26 cellular contexts compared by ENCODE assay signal in genomic region chr21:25898671-25899070, GRCh38.
DNase-seq lines count a peak whose midpoint lies in the region; ATAC-seq, FAIRE-seq and TF ChIP-seq lines count a peak whose summit lies in the region.
"Had no signal": no experiment of that assay in that cellular context is flagged by ENCODE, and none has a peak within 500 bp of the region (broad histone marks: within the 10 kb centered on the region; RNA-seq: fewer than 3 reads in every experiment).

No MANE protein-coding gene starts in this region.

- H3K9me3 Mint-ChIP-seq in activated T-helper 17 cell treated with anti-CD3 and anti-CD28 coated beads, Interleukin-2, amount 50 U/mL, for 72 hours: no peaks in the 10 kb centered on the region
- H3K9me3 Mint-ChIP-seq: activated naive CD8-positive, alpha-beta T cell treated with anti-CD3 and anti-CD28 coated beads, Interleukin-2, amount 50 U/mL, for 24 hours; activated T-helper 1 cell treated with anti-CD3 and anti-CD28 coated beads, Interleukin-12 subunit alpha, Interleukin-12 subunit beta, Interleukin-2, Interleukin-4 antibody, amounts not matched to agents 30 ng/mL and 10 ng/mL and 1 ng/mL, durations not matched to agents 14 hours and 24 hours and 36 hours; naive thymus-derived CD8-positive, alpha-beta T cell had no signal

- no peaks in the 10 kb centered on the region for H3K27me3 ChIP-seq in ectodermal cell (ENCODE audit: control insufficient read depth, insufficient read depth, low read length, poor library complexity, severe bottlenecking)
- H3K27me3 ChIP-seq in mesenchymal stem cell (ENCODE audit: control insufficient read depth in 1 of 2, insufficient read depth in 1 of 2, low read length in 2 of 2): no peaks in the 10 kb centered on the region
- H3K27me3 ChIP-seq: BE2C, esophagus muscularis mucosa, hepatocyte had no signal

- H2BK5ac ChIP-seq in mesenchymal stem cell (ENCODE audit: low read depth, low read length, poor library complexity, severe bottlenecking): no peak overlapping the region

- peaks cover 12% of the 10 kb centered on the region for H3K79me1 ChIP-seq in mesenchymal stem cell (replicated peaks; ENCODE audit: low read length, poor library complexity, severe bottlenecking)

- no peaks in the 10 kb centered on the region for H3K4me1 Mint-ChIP-seq in activated T-helper 17 cell treated with anti-CD3 and anti-CD28 coated beads, Interleukin-2, amount 50 U/mL, for 72 hours

- H4K8ac ChIP-seq in mesenchymal stem cell (ENCODE audit: low read length): no peak overlapping the region

- H3K4me1 ChIP-seq in ectodermal cell (ENCODE audit: control insufficient read depth, insufficient read depth, low read length) (no peaks in the 10 kb centered on the region), mesenchymal stem cell (ENCODE audit: control insufficient read depth, insufficient read depth, low read depth, low read length) (no peaks in the 10 kb centered on the region)
- H3K4me1 ChIP-seq: parathyroid adenoma had no signal

- H3K36me3 ChIP-seq in ectodermal cell (ENCODE audit: control insufficient read depth, insufficient read depth, low read length) (peaks cover 43% of the 10 kb centered on the region), mesenchymal stem cell (ENCODE audit: control insufficient read depth in 1 of 2, insufficient read depth in 2 of 2, low read depth in 1 of 2, low read length in 2 of 2) (peaks cover 15 to 62% of the 10 kb centered on the region in 2 experiments)

- peak; percentile 36 for FAIRE-seq in GM12892 (lab: Jason Lieb, UNC)
- FAIRE-seq in H54 (lab: Jason Lieb, UNC): no peak

- no peak overlapping the region for H3K4me3 Mint-ChIP-seq in activated T-helper 17 cell treated with anti-CD3 and anti-CD28 coated beads, Interleukin-2, amount 50 U/mL, for 72 hours
- H3K4me3 Mint-ChIP-seq: activated naive CD8-positive, alpha-beta T cell treated with anti-CD3 and anti-CD28 coated beads, Interleukin-2, amount 50 U/mL, for 24 hours; activated T-helper 1 cell treated with anti-CD3 and anti-CD28 coated beads, Interleukin-12 subunit alpha, Interleukin-12 subunit beta, Interleukin-2, Interleukin-4 antibody, amounts not matched to agents 30 ng/mL and 10 ng/mL and 1 ng/mL, durations not matched to agents 14 hours and 24 hours and 36 hours; naive thymus-derived CD8-positive, alpha-beta T cell had no signal

- no peak overlapping the region for H3K4ac ChIP-seq in mesenchymal stem cell (ENCODE audit: low read depth in 1 of 2, low read length in 2 of 2)

- H3K27ac ChIP-seq in ectodermal cell (ENCODE audit: insufficient read depth, low read depth, low read length, poor library complexity, severe bottlenecking): peak overlapping the region; percentile 17
- H3K27ac ChIP-seq in mesenchymal stem cell (ENCODE audit: low read length, poor library complexity, severe bottlenecking): no peak overlapping the region
- H3K27ac ChIP-seq: hepatocyte, KMS-11, parathyroid adenoma had no signal

- no peak for TF ChIP-seq POLR2A in GM12892 (IDR thresholded peaks at IDR 0.05; ENCODE audit: low read depth, low read length)
- no peak for TF ChIP-seq POLR2A in H54 (IDR thresholded peaks at IDR 0.05; ENCODE audit: low read depth, low read length)

- no peak overlapping the region for H3K23ac ChIP-seq in mesenchymal stem cell (ENCODE audit: low read length in 2 of 2)

- no peak overlapping the region for H3K27ac Mint-ChIP-seq in activated T-helper 17 cell treated with anti-CD3 and anti-CD28 coated beads, Interleukin-2, amount 50 U/mL, for 72 hours
- H3K27ac Mint-ChIP-seq: activated naive CD8-positive, alpha-beta T cell treated with anti-CD3 and anti-CD28 coated beads, Interleukin-2, amount 50 U/mL, for 24 hours; activated T-helper 1 cell treated with anti-CD3 and anti-CD28 coated beads, Interleukin-12 subunit alpha, Interleukin-12 subunit beta, Interleukin-2, Interleukin-4 antibody, amounts not matched to agents 30 ng/mL and 10 ng/mL and 1 ng/mL, durations not matched to agents 14 hours and 24 hours and 36 hours; naive thymus-derived CD8-positive, alpha-beta T cell had no signal

- H2BK12ac ChIP-seq in mesenchymal stem cell (ENCODE audit: low read length in 2 of 2): no peak overlapping the region

- H2AK5ac ChIP-seq in mesenchymal stem cell (ENCODE audit: low read length, severe bottlenecking): no peak overlapping the region

- peaks cover 9% of the 10 kb centered on the region for H3K36me3 Mint-ChIP-seq in activated T-helper 17 cell treated with anti-CD3 and anti-CD28 coated beads, Interleukin-2, amount 50 U/mL, for 72 hours (ENCODE audit: low read depth)
- H3K36me3 Mint-ChIP-seq: naive thymus-derived CD8-positive, alpha-beta T cell had no signal

- H3K9ac ChIP-seq in mesenchymal stem cell (ENCODE audit: low read length): peak overlapping the region; percentile 2
- H3K9ac ChIP-seq: KMS-11, parathyroid adenoma, SK-N-SH had no signal

- H3K27me3 Mint-ChIP-seq in activated T-helper 17 cell treated with anti-CD3 and anti-CD28 coated beads, Interleukin-2, amount 50 U/mL, for 72 hours: no peaks in the 10 kb centered on the region
- H3K27me3 Mint-ChIP-seq: activated naive CD8-positive, alpha-beta T cell treated with anti-CD3 and anti-CD28 coated beads, Interleukin-2, amount 50 U/mL, for 24 hours; naive thymus-derived CD8-positive, alpha-beta T cell had no signal

- H2BK120ac ChIP-seq in mesenchymal stem cell (ENCODE audit: low read depth, low read length): no peak overlapping the region

- H2BK15ac ChIP-seq in mesenchymal stem cell (ENCODE audit: low read depth, poor library complexity, severe bottlenecking): no peak overlapping the region

- no peak overlapping the region for H3K4me3 ChIP-seq in ectodermal cell (ENCODE audit: insufficient read depth, low read depth, low read length)
- H3K4me3 ChIP-seq in mesenchymal stem cell (ENCODE audit: insufficient read depth in 1 of 2, low read depth in 1 of 2, low read length in 2 of 2): no peak overlapping the region
- H3K4me3 ChIP-seq: esophagus muscularis mucosa, hepatocyte had no signal

- 91 to 93% methylated on average over 3 of the region's 3 CpGs for whole genome bisulfite sequencing in ectodermal cell, 2 experiments
- WGBS in mesenchymal stem cell: 67% methylated on average over 3 of the region's 3 CpGs

- no peak overlapping the region for H2AFZ ChIP-seq in mesenchymal stem cell (ENCODE audit: low read depth, low read length)
- H2AFZ ChIP-seq: hepatocyte, parathyroid adenoma had no signal

- DNase-seq in GM12892 (ENCODE audit: insufficient read length) (no peak), NCI-H69 (lab: John Stamatoyannopoulos, UW) (peak; percentile 54), mesenchymal stem cell (no peak), H54 (ENCODE audit: insufficient read length, low spot score) (no peak), GM03348 (ENCODE audit: low spot score) (no peak)
- DNase-seq: activated naive CD8-positive, alpha-beta T cell treated with anti-CD3 and anti-CD28 coated beads, Interleukin-2, amount 50 U/mL, for 24 hours; BE2C; COR-L47; kidney; naive thymus-derived CD8-positive, alpha-beta T cell; NCI-H1105; NCI-H2107; NCI-H526; PC-3; SK-N-SH; stimulated activated CD4-positive, alpha-beta T cell treated with anti-CD3 and anti-CD28 coated beads, Interleukin-1b, Interleukin-23, amount 100 ng/mL, for 48 hours; stimulated activated naive CD4-positive, alpha-beta T cell; T1000 had no signal

- no peak overlapping the region for H4K91ac ChIP-seq in mesenchymal stem cell (ENCODE audit: low read length)

- no peaks in the 10 kb centered on the region for H3K9me3 ChIP-seq in ectodermal cell (ENCODE audit: control insufficient read depth, low read length)
- H3K9me3 ChIP-seq in mesenchymal stem cell (ENCODE audit: control insufficient read depth, low read length): no peaks in the 10 kb centered on the region
- H3K9me3 ChIP-seq: BE2C, esophagus muscularis mucosa, SK-N-SH had no signal

- H3K18ac ChIP-seq in mesenchymal stem cell (ENCODE audit: low read depth in 1 of 2, low read length in 2 of 2): no peak overlapping the region

- no peak for ATAC-seq in activated T-helper 17 cell treated with anti-CD3 and anti-CD28 coated beads, Interleukin-2, amount 50 U/mL, for 72 hours (replicated peaks)
- ATAC-seq: activated CD4-positive, CD25-positive, alpha-beta regulatory T cell treated with anti-CD3 and anti-CD28 coated beads, Interleukin-2, amount 50 U/mL, for 24 hours; activated naive CD8-positive, alpha-beta T cell treated with anti-CD3 and anti-CD28 coated beads, Interleukin-2, amount 50 U/mL, for 24 hours; naive thymus-derived CD8-positive, alpha-beta T cell; PC-3 had no signal

- H3K14ac ChIP-seq in mesenchymal stem cell (ENCODE audit: low read length in 2 of 2): no peak overlapping the region

- no peak overlapping the region for H3K4me2 ChIP-seq in mesenchymal stem cell (ENCODE audit: low read length, poor library complexity, severe bottlenecking)
- H3K4me2 ChIP-seq: hepatocyte, KMS-11, SK-N-SH had no signal
